8 cellular contexts compared by ENCODE assay signal in the genomic region with DNA sequence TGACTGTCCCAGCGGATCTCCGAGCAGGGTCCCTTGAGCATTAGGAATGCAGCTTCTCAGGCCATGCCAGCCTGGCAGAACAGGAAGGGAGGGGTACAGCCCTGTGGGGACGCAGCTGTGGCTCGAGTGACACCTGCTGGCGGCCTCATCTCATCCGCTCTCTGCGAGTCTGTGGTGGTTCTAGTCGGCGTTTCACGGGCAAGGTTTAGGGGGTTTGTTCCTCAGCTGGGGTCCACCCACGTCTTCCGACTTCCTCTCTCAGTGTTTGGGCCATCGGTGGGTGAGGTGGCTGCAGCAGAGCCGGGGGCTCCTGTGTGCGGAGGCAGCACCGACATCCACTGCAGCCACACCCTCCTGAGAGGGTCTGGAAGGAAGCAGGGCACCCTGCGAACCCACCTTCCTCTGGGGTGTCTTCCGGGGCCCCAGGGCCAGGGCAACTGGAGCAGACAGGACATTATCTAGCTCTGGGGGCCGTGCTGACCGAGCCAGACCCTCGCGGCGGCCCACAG. TPM values are rescaled to one million over a fixed set of nuclear protein-coding genes. Genes with fewer than 3 reads are reported as not detected.
DNase-seq lines count a peak whose midpoint lies in the region; ATAC-seq and TF ChIP-seq lines count a peak whose summit lies in the region.

No MANE protein-coding gene starts in this region.

- no peak overlapping the region for H3K27ac Mint-ChIP-seq in activated CD8-positive, alpha-beta T cell treated with anti-CD3 and anti-CD28 coated beads, Interleukin-2, amount 10 ng/mL, durations not matched to agents 7 days and 5 days
- no peak overlapping the region for H3K27ac Mint-ChIP-seq in mesothelial cell of epicardium

- H3K4me3 Mint-ChIP-seq in activated CD8-positive, alpha-beta T cell treated with anti-CD3 and anti-CD28 coated beads, Interleukin-2, amount 10 ng/mL, durations not matched to agents 7 days and 5 days = peak overlapping the region; percentile 59
- no peak overlapping the region for H3K4me3 Mint-ChIP-seq in mesothelial cell of epicardium

- TF ChIP-seq CTCF in AG10803 (conservative IDR thresholded peaks at IDR 0.05; ENCODE audit: low read length) = peak; percentile 69
- TF ChIP-seq CTCF in mesothelial cell of epicardium (IDR thresholded peaks at IDR 0.05; ENCODE audit: unreplicated experiment) = peak; percentile 16

- DNase-seq in AG10803 (ENCODE audit: low read depth) (peak; percentile 33), NCI-H82 treated with DMSO at 0.1 percent for 48 hours (lab: John Stamatoyannopoulos, UW; ENCODE audit: unreplicated experiment) (peak; percentile 10), ecto neural progenitor cell (ENCODE audit: low spot score) (peak; percentile 74), mesothelial cell of epicardium (ENCODE audit: low spot score in 2 of 2, unreplicated experiment in 2 of 2) (peak in 1 of 2 experiments; percentile 57)
- DNase-seq in activated CD8-positive, alpha-beta T cell treated with anti-CD3 and anti-CD28 coated beads, Interleukin-2, amount 10 ng/mL, durations not matched to agents 7 days and 5 days = peak; percentile 78
- peak; percentile 61 to 65 for DNase-seq in stimulated activated CD8-positive, alpha-beta memory T cell treated with anti-CD3 and anti-CD28 coated beads, Interleukin-2, amount 100 ng/mL, for 48 hours (ENCODE audit: low read depth in 2 of 2)

- H3K4me1 Mint-ChIP-seq in activated CD8-positive, alpha-beta T cell treated with anti-CD3 and anti-CD28 coated beads, Interleukin-2, amount 10 ng/mL, durations not matched to agents 7 days and 5 days (ENCODE audit: low read depth) = peaks cover 18% of the 10 kb centered on the region
- peaks cover 3% of the 10 kb centered on the region for H3K4me1 Mint-ChIP-seq in mesothelial cell of epicardium

- H3K27me3 Mint-ChIP-seq in activated CD8-positive, alpha-beta T cell treated with anti-CD3 and anti-CD28 coated beads, Interleukin-2, amount 10 ng/mL, durations not matched to agents 7 days and 5 days (ENCODE audit: low read depth) = peaks cover 9% of the 10 kb centered on the region
- peaks cover 38% of the 10 kb centered on the region for H3K27me3 Mint-ChIP-seq in mesothelial cell of epicardium (ENCODE audit: low read depth)

- no peaks in the 10 kb centered on the region for H3K36me3 Mint-ChIP-seq in activated CD8-positive, alpha-beta T cell treated with anti-CD3 and anti-CD28 coated beads, Interleukin-2, amount 10 ng/mL, durations not matched to agents 7 days and 5 days (ENCODE audit: low read depth)
- no peaks in the 10 kb centered on the region for H3K36me3 Mint-ChIP-seq in mesothelial cell of epicardium

- ATAC-seq in GM21447 (IDR thresholded peaks at IDR 0.05; ENCODE audit: unreplicated experiment) (peak; percentile 49), GM18868 (IDR thresholded peaks at IDR 0.05; ENCODE audit: unreplicated experiment) (no peak)
- ATAC-seq in activated CD8-positive, alpha-beta T cell treated with anti-CD3 and anti-CD28 coated beads, Interleukin-2, amount 10 ng/mL, durations not matched to agents 7 days and 5 days = peak; percentile 73

- H3K4me3 ChIP-seq in AG10803 (ENCODE audit: low read length) = peak overlapping the region; percentile 7; the same call in 1 of the 2 replicates

- no peaks in the 10 kb centered on the region for H3K9me3 Mint-ChIP-seq in activated CD8-positive, alpha-beta T cell treated with anti-CD3 and anti-CD28 coated beads, Interleukin-2, amount 10 ng/mL, durations not matched to agents 7 days and 5 days (ENCODE audit: insufficient read depth)
- H3K9me3 Mint-ChIP-seq in mesothelial cell of epicardium = peaks cover 14% of the 10 kb centered on the region

- CTCF ChIA-PET in activated CD8-positive, alpha-beta T cell treated with anti-CD3 and anti-CD28 coated beads, Interleukin-2, amount 10 ng/mL, durations not matched to agents 7 days and 5 days (lab: Charles Lee) = interaction anchor here (0.6 to 3.7 kb wide), 46 partner anchors 9 to 573 kb away, joined by 3 to 38 read pairs (median 4); a partner anchor contains a TSS

- POLR2A ChIA-PET in activated CD8-positive, alpha-beta T cell treated with anti-CD3 and anti-CD28 coated beads, Interleukin-2, amount 10 ng/mL, durations not matched to agents 7 days and 5 days (lab: Charles Lee) = interaction anchor here (0.5 to 1.1 kb wide), 3 partner anchors 56 to 243 kb away, joined by 3 read pairs; no protein-coding TSS in a partner anchor

RNA-seq across cellular contexts. Expression of a gene that starts 33.3 kb away (rescaled TPM):
- total RNA-seq in activated CD8-positive, alpha-beta T cell treated with anti-CD3 and anti-CD28 coated beads, Interleukin-2, amount 10 ng/mL, durations not matched to agents 7 days and 5 days = not detected
- total RNA-seq in mesothelial cell of epicardium = 15.1 to 16.8 TPM (median 15.4 TPM) in 3 replicates

Comparison
In these comparisons a context has a peak if more than half of its experiments do, and no peak if none do; other contexts are left out.
1. RNA of a gene that starts 33.3 kb away (total RNA-seq): 15.1 to 16.8 TPM in mesothelial cell of epicardium; not detected in activated CD8-positive, alpha-beta T cell treated with anti-CD3 and anti-CD28 coated beads, Interleukin-2, amount 10 ng/mL, durations not matched to agents 7 days and 5 days; every median in the first group is over 10 times any median in the second.